Comparison of ENCODE assay signal across 18 cellular contexts in the genomic region with DNA sequence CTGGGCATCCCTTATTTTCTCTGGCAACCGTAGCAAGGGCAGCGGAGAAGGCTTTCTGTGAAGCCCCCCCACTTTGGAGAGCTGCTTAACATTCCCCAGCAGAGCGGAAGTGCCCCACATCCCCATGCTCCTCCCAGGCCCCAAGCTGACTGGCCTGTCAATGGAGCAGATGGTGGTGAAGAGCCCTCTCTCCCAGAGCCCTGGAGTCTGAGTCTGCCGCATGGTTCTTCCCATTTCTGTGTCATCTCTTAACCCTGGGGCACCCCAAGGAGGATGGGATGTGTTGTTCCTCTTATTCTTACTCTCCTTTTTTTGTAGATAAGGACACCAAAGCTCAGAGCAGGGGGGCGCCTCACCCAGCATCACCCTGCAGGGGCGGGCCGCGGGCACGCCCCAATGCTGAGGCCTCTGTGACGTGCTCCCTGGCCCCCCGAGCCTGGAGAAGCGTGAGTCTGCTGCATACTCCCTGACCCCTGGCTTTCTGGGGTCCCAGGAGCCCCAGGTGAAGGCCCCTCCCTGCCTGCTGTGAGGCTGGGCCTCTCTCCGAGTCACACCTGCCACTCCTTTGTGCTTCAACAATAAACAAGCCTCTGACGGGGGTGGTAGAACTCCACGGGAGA. TPM values are rescaled to one million over a fixed set of nuclear protein-coding genes. Genes with fewer than 3 reads are reported as not detected.
"Had no signal": no experiment of that assay in that cellular context is flagged by ENCODE, and none has a peak within 500 bp of the region (broad histone marks: within the 10 kb centered on the region; RNA-seq: fewer than 3 reads in every experiment).

No MANE protein-coding gene starts in this region.

- H3K36me3 ChIP-seq: ascending aorta, esophagus squamous epithelium, prostate gland, suprapubic skin had no signal

- DNase-seq: activated CD4-positive, alpha-beta memory T cell treated with anti-CD3 and anti-CD28 coated beads for 36 hours; activated CD4-positive, alpha-beta T cell treated with anti-CD3 and anti-CD28 coated beads for 1 hour; activated gamma-delta T cell treated with Interleukin-2 at 50 U/mL for 16 hours; activated naive CD8-positive, alpha-beta T cell treated with anti-CD3 and anti-CD28 coated beads, Interleukin-2, amount 10 ng/mL, durations not matched to agents 7 days and 5 days; activated T-cell treated with anti-CD3 and anti-CD28 coated beads, Interleukin-2, amount 50 U/mL, for 48 hours; esophagus squamous epithelium; foreskin fibroblast; naive thymus-derived CD8-positive, alpha-beta T cell; nucleus accumbens; stimulated activated CD4-positive, alpha-beta T cell treated with anti-CD3 and anti-CD28 coated beads, Interleukin-2, amount 100 ng/mL, for 24 hours; stimulated activated naive CD4-positive, alpha-beta T cell treated with Interleukin-2 at 50 U/mL for 16 hours had no signal

- H3K36me3 Mint-ChIP-seq: activated CD4-positive, alpha-beta memory T cell treated with anti-CD3 and anti-CD28 coated beads for 36 hours; activated naive CD8-positive, alpha-beta T cell treated with anti-CD3 and anti-CD28 coated beads, Interleukin-2, amount 10 ng/mL, durations not matched to agents 7 days and 5 days; naive thymus-derived CD8-positive, alpha-beta T cell; type B pancreatic cell had no signal

- H3K27me3 ChIP-seq: ascending aorta had no signal

- H3K9me3 Mint-ChIP-seq: activated naive CD8-positive, alpha-beta T cell treated with anti-CD3 and anti-CD28 coated beads, Interleukin-2, amount 10 ng/mL, durations not matched to agents 7 days and 5 days; type B pancreatic cell had no signal

- H3K4me3 ChIP-seq: ascending aorta, esophagus squamous epithelium, mucosa of descending colon, prostate gland, suprapubic skin had no signal

- H3K4me1 Mint-ChIP-seq: activated naive CD8-positive, alpha-beta T cell treated with anti-CD3 and anti-CD28 coated beads, Interleukin-2, amount 10 ng/mL, durations not matched to agents 7 days and 5 days; naive thymus-derived CD8-positive, alpha-beta T cell had no signal

- H3K27me3 Mint-ChIP-seq: activated naive CD8-positive, alpha-beta T cell treated with anti-CD3 and anti-CD28 coated beads, Interleukin-2, amount 10 ng/mL, durations not matched to agents 7 days and 5 days had no signal

- H3K4me3 Mint-ChIP-seq: activated CD4-positive, alpha-beta memory T cell treated with anti-CD3 and anti-CD28 coated beads for 36 hours; activated naive CD8-positive, alpha-beta T cell treated with anti-CD3 and anti-CD28 coated beads, Interleukin-2, amount 10 ng/mL, durations not matched to agents 7 days and 5 days; naive thymus-derived CD8-positive, alpha-beta T cell; type B pancreatic cell had no signal

- H3K27ac Mint-ChIP-seq: activated CD4-positive, alpha-beta memory T cell treated with anti-CD3 and anti-CD28 coated beads for 36 hours; activated naive CD8-positive, alpha-beta T cell treated with anti-CD3 and anti-CD28 coated beads, Interleukin-2, amount 10 ng/mL, durations not matched to agents 7 days and 5 days; naive thymus-derived CD8-positive, alpha-beta T cell; type B pancreatic cell had no signal

- ATAC-seq: left lobe of liver; mucosa of descending colon; naive thymus-derived CD8-positive, alpha-beta T cell; sciatic nerve had no signal

- H3K27ac ChIP-seq: ascending aorta, esophagus squamous epithelium, prostate gland, suprapubic skin had no signal

- H3K9me3 ChIP-seq: ascending aorta, prostate gland, suprapubic skin had no signal

RNA-seq across cellular contexts. Expression of a gene that starts 35.9 kb away (rescaled TPM):
- total RNA-seq: activated CD4-positive, alpha-beta memory T cell treated with anti-CD3 and anti-CD28 coated beads for 36 hours; activated naive CD8-positive, alpha-beta T cell treated with anti-CD3 and anti-CD28 coated beads, Interleukin-2, amount 10 ng/mL, durations not matched to agents 7 days and 5 days; naive thymus-derived CD8-positive, alpha-beta T cell had no signal
